In the genomic region with DNA sequence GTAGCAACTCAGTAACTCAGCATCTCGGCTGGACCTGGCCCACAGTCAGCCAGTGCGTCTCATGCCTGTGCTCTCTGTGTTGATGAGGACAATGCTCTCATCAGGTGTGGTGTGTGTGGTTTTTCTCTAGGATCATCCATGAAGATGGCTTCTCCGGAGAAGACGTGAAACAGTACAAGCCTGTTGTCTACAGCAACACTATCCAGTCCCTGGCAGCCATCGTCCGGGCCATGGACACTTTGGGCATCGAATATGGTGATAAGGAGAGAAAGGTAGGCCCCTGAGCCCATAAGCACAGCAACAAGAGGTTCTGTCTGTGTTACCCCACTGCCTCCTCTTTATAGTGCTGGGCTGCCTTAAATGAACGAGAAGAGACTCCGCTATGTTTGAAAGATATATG, we compare ENCODE assay signal across 25 cellular contexts.
"Had no signal": no experiment of that assay in that cellular context is flagged by ENCODE, and none has a peak within 500 bp of the region (broad histone marks: within the 10 kb centered on the region; RNA-seq: fewer than 3 reads in every experiment).

No MANE protein-coding gene starts in this region.

- H3K9me3 ChIP-seq: body of pancreas, MG63, SJCRH30 had no signal

- H3K4me1 ChIP-seq: body of pancreas, SJCRH30 had no signal

- H3K27ac ChIP-seq: body of pancreas, SJCRH30, SK-N-MC had no signal

- ATAC-seq: activated CD8-positive, alpha-beta T cell treated with anti-CD3 and anti-CD28 coated beads, Interleukin-2, amount 10 ng/mL, durations not matched to agents 7 days and 5 days; body of pancreas; Panc1 had no signal

- H3K36me3 ChIP-seq: MG63, SJCRH30 had no signal

- H3K4me3 ChIP-seq: body of pancreas, MG63, SJCRH30, SK-N-MC had no signal

- DNase-seq: activated CD4-positive, alpha-beta T cell treated with anti-CD3 and anti-CD28 coated beads, Interleukin-2, amount 10 ng/mL, durations not matched to agents 24 days and 14 days; activated CD4-positive, alpha-beta T cell treated with anti-CD3 and anti-CD28 coated beads, Interleukin-2, amount 50 U/mL, for 4 hours; activated CD8-positive, alpha-beta T cell treated with anti-CD3 and anti-CD28 coated beads, Interleukin-2, amount 10 ng/mL, durations not matched to agents 7 days and 5 days; activated gamma-delta T cell; activated naive CD4-positive, alpha-beta T cell treated with Interleukin-2 at 50 U/mL for 16 hours; activated naive CD8-positive, alpha-beta T cell treated with anti-CD3 and anti-CD28 coated beads, Interleukin-2, amount 10 ng/mL, durations not matched to agents 7 days and 5 days; activated T-cell treated with anti-CD3 and anti-CD28 coated beads, Interleukin-2, amount 50 U/mL, for 24 hours; amygdala; body of pancreas; Kasumi-1; KG1; MG63; NCI-H1048; NCI-H1105 treated with DMSO at 0.1 percent for 48 hours; NCI-H1436; NCI-H1694; NCI-H1930; NCI-H2081 treated with DMSO at 0.1 percent for 48 hours; NCI-H226; NCI-H446 treated with DMSO at 0.1 percent for 48 hours; NCI-H524; SHP77; SJCRH30 had no signal

- H3K27me3 ChIP-seq: body of pancreas, SJCRH30 had no signal
